22 cellular contexts compared by ENCODE assay signal in genomic region chr11:123163621-123164020, GRCh38. TPM values are rescaled to one million over a fixed set of nuclear protein-coding genes. Genes with fewer than 3 reads are reported as not detected.
DNase-seq lines count a peak whose midpoint lies in the region; ATAC-seq, FAIRE-seq and TF ChIP-seq lines count a peak whose summit lies in the region.
"Had no signal": no experiment of that assay in that cellular context is flagged by ENCODE, and none has a peak within 500 bp of the region (broad histone marks: within the 10 kb centered on the region; RNA-seq: fewer than 3 reads in every experiment).

No MANE protein-coding gene starts in this region.

- TF ChIP-seq POLR2A in uterus (IDR thresholded peaks at IDR 0.05) = no peak

- no peak overlapping the region for H3K27ac ChIP-seq in cardiac muscle cell
- H3K27ac ChIP-seq in kidney (ENCODE audit: low read depth in 2 of 2, low read length in 2 of 2) = no peak overlapping the region
- peak overlapping the region in 1 of 2 donors; percentile 27 for H3K27ac ChIP-seq in uterus
- H3K27ac ChIP-seq: gastrocnemius medialis had no signal

- H3K9me3 ChIP-seq in cardiac muscle cell (ENCODE audit: low read depth) (no peaks in the 10 kb centered on the region), kidney (ENCODE audit: control insufficient read depth in 1 of 2, low read length in 2 of 2) (no peaks in the 10 kb centered on the region), uterus (no peaks in the 10 kb centered on the region)
- H3K9me3 ChIP-seq: gastrocnemius medialis, spleen had no signal

- no peak for FAIRE-seq in kidney (lab: Jason Lieb, UNC)
- FAIRE-seq: GM18507, H54 had no signal

- no peak overlapping the region for H3K4me3 ChIP-seq in cardiac muscle cell
- H3K4me3 ChIP-seq in epithelial cell of esophagus (ENCODE audit: low read length) = no peak overlapping the region
- H3K4me3 ChIP-seq in kidney (ENCODE audit: low read length in 2 of 2) = no peak overlapping the region
- no peak overlapping the region for H3K4me3 ChIP-seq in uterus
- H3K4me3 ChIP-seq: gastrocnemius medialis, spleen had no signal

- peaks cover 11% of the 10 kb centered on the region for H3K4me1 ChIP-seq in cardiac muscle cell (ENCODE audit: low read depth)
- H3K4me1 ChIP-seq in kidney (ENCODE audit: control insufficient read depth in 1 of 2, insufficient read depth in 1 of 2, low read depth in 1 of 2, low read length in 2 of 2) = no peaks in the 10 kb centered on the region
- H3K4me1 ChIP-seq in uterus = peaks cover 0 to 4% of the 10 kb centered on the region in 2 donors
- H3K4me1 ChIP-seq: gastrocnemius medialis had no signal

- H3K36me3 ChIP-seq in cardiac muscle cell = no peaks in the 10 kb centered on the region
- H3K36me3 ChIP-seq in kidney (ENCODE audit: control insufficient read depth in 1 of 2, insufficient read depth in 2 of 2, low read length in 2 of 2) = no peaks in the 10 kb centered on the region
- H3K36me3 ChIP-seq in uterus = no peaks in the 10 kb centered on the region
- H3K36me3 ChIP-seq: gastrocnemius medialis, spleen had no signal

- TF ChIP-seq CTCF in cardiac muscle cell (IDR thresholded peaks at IDR 0.05; ENCODE audit: low read depth, low read length) (peak; percentile 31), epithelial cell of esophagus (IDR thresholded peaks at IDR 0.05; ENCODE audit: insufficient read depth, low read depth, low read length, missing control alignments) (peak; percentile 6), kidney (IDR thresholded peaks at IDR 0.05; ENCODE audit: borderline replicate concordance, extremely low read depth, insufficient read depth) (no peak), uterus (IDR thresholded peaks at IDR 0.05) (no peak)

- no peak overlapping the region for H3K9ac ChIP-seq in kidney (ENCODE audit: low read length in 2 of 2)

- intact Hi-C loops in cardiac septum (cut with DNase I) (no loop called here), kidney (cut with DNase I) (no loop called here), uterus (cut with DNase I; ENCODE audit: low total_unique reads) (loop anchor here (10.0 kb wide), 1 partner anchor 81 kb away; no protein-coding TSS in a partner anchor)

- DNase-seq in cardiac muscle cell (ENCODE audit: low read depth in 1 of 2, low spot score in 1 of 2) (no peak), cardiac septum (ENCODE audit: low spot score) (no peak), SK-MEL-5 (ENCODE audit: low read depth, low spot score) (peak; percentile 25), epithelial cell of esophagus (ENCODE audit: low read depth) (no peak), kidney (no peak), uterus (no peak)
- DNase-seq: activated CD4-positive, CD25-positive, alpha-beta regulatory T cell treated with anti-CD3 and anti-CD28 coated beads, Interleukin-2, amount 50 U/mL, for 72 hours; activated CD8-positive, alpha-beta memory T cell treated with anti-CD3 and anti-CD28 coated beads, Interleukin-2, amount 10 ng/mL, durations not matched to agents 7 days and 5 days; DMS53; gastrocnemius medialis; MV-4-11; NCI-H2081 treated with DMSO at 0.1 percent for 48 hours; NCI-H510A treated with DMSO at 0.1 percent for 48 hours; SHP77 treated with DMSO at 0.1 percent for 48 hours; spleen had no signal

- in situ Hi-C loops in SK-MEL-5 (cut with HindIII; ENCODE audit: low pct_unique_long_range_greater_than_20kb, low sequenced_read_pairs) = no loop called here

- ATAC-seq in GM18520 (IDR thresholded peaks at IDR 0.05; ENCODE audit: unreplicated experiment) (no peak), HG02884 (IDR thresholded peaks at IDR 0.05; ENCODE audit: unreplicated experiment) (no peak)
- ATAC-seq: activated CD8-positive, alpha-beta memory T cell treated with anti-CD3 and anti-CD28 coated beads, Interleukin-2, amount 10 ng/mL, durations not matched to agents 7 days and 5 days; activated T-helper 17 cell treated with anti-CD3 and anti-CD28 coated beads, Interleukin-2, amount 50 U/mL, for 72 hours; gastrocnemius medialis; left lobe of liver had no signal

- no peaks in the 10 kb centered on the region for H3K27me3 ChIP-seq in cardiac muscle cell
- no peaks in the 10 kb centered on the region for H3K27me3 ChIP-seq in uterus
- H3K27me3 ChIP-seq: gastrocnemius medialis, spleen had no signal

RNA-seq across cellular contexts. Expression of gene CLMP, which starts 31.4 kb away (rescaled TPM):
- 4.2 and 8.4 TPM in 2 replicates for total RNA-seq in cardiac muscle cell
- 2.1 and 5.1 TPM in 2 replicates for polyA plus RNA-seq in cardiac muscle cell
- total RNA-seq in cardiac septum = 5.9 TPM
- total RNA-seq in SK-MEL-5 (2014; rRNA removed; shearing (Covaris generic)) = not detected in 2 replicates
- not detected in 2 replicates for polyA plus RNA-seq in SK-MEL-5 (2015; cell fraction: cytosol; rRNA removed)
- not detected in 2 replicates for polyA plus RNA-seq in SK-MEL-5 (2015; cell fraction: nucleus; rRNA removed)
- total RNA-seq in kidney = 6.8 TPM
- 1.2 TPM for polyA plus RNA-seq in kidney (ENCODE audit: insufficient read depth, low read depth, low replicate concordance)
- 100 to 1,000 TPM in 2 of 4 donors, 10 to 100 TPM in 2; 51.6 to 143 (median 95.7) TPM for total RNA-seq in uterus
- polyA plus RNA-seq: neural cell had no signal

Comparison
In these comparisons a context has a peak if more than half of its experiments do, and no peak if none do; other contexts are left out.
1. CTCF ChIP-seq: peak in cardiac muscle cell (single experiment) and epithelial cell of esophagus (single experiment); none in kidney (single experiment) and uterus (0 of 4).